In genomic region chr1:230858918-230859819, GRCh38 we compare ENCODE assay signal across 11 cellular contexts. TPM values are rescaled to one million over a fixed set of nuclear protein-coding genes. Genes with fewer than 3 reads are reported as not detected.
DNase-seq lines count a peak whose midpoint lies in the region; ATAC-seq and TF ChIP-seq lines count a peak whose summit lies in the region.
"Had no signal": no experiment of that assay in that cellular context is flagged by ENCODE, and none has a peak within 500 bp of the region (broad histone marks: within the 10 kb centered on the region; RNA-seq: fewer than 3 reads in every experiment).

No MANE protein-coding gene starts in this region.

- H3K4me1 ChIP-seq in ascending aorta: peaks cover 17 to 88% of the 10 kb centered on the region in 2 donors

- peak overlapping the region; percentile 96 to 99 for H3K27ac ChIP-seq in ascending aorta
- H3K27ac ChIP-seq: BLaER1 treated with 17β-estradiol and CSF1 and Interleukin-3, amounts not matched to agents 10 nM and 100 nM had no signal

- intact Hi-C loops in ascending aorta (cut with DNase I) (no loop called here), left cardiac atrium (cut with DNase I) (no loop called here), posterior vena cava (cut with DNase I) (no loop called here)

- peak; percentile 54 to 57 for ATAC-seq in left cardiac atrium
- no peak for ATAC-seq in HG03175 (IDR thresholded peaks at IDR 0.05; ENCODE audit: unreplicated experiment)
- ATAC-seq in HG02973 (IDR thresholded peaks at IDR 0.05; ENCODE audit: unreplicated experiment): no peak
- ATAC-seq: GM12878; naive thymus-derived CD4-positive, alpha-beta T cell had no signal

- H3K36me3 ChIP-seq in ascending aorta: peaks cover 6 to 17% of the 10 kb centered on the region in 2 donors

- no peaks in the 10 kb centered on the region for H3K9me3 ChIP-seq in ascending aorta

- TF ChIP-seq CTCF in ascending aorta (IDR thresholded peaks at IDR 0.05): no peak

- H3K4me3 ChIP-seq in ascending aorta: peak overlapping the region in 1 of 2 donors; percentile 7
- H3K4me3 ChIP-seq: BLaER1 treated with 17β-estradiol and CSF1 and Interleukin-3, amounts not matched to agents 10 nM and 100 nM; GM12878 had no signal

- DNase-seq in COLO829 (ENCODE audit: low spot score) (peak; percentile 95), ascending aorta (ENCODE audit: low spot score in 2 of 2) (no peak), left cardiac atrium (peak; percentile 42), pons (ENCODE audit: low spot score) (peak; percentile 98), T1000 (lab: John Stamatoyannopoulos, UW) (no peak), posterior vena cava (ENCODE audit: low spot score) (no peak)
- DNase-seq: naive thymus-derived CD4-positive, alpha-beta T cell had no signal

- no peaks in the 10 kb centered on the region for H3K27me3 ChIP-seq in ascending aorta
- H3K27me3 ChIP-seq: BLaER1 treated with 17β-estradiol and CSF1 and Interleukin-3, amounts not matched to agents 10 nM and 100 nM had no signal

RNA-seq across cellular contexts. Expression of gene C1orf198, which starts 9.2 kb away (rescaled TPM):
- total RNA-seq in ascending aorta (225 TPM), left cardiac atrium (10 to 100 TPM; 51.8 to 54.8 TPM), posterior vena cava (10 to 100 TPM; 79.5 to 98.4 TPM)

Comparison
In these comparisons a context has a peak if more than half of its experiments do, and no peak if none do; other contexts are left out.
1. DNase-seq: peak in COLO829 (single experiment), left cardiac atrium (single experiment) and pons (single experiment); none in ascending aorta (0 of 2), T1000 (single experiment) and posterior vena cava (single experiment).
2. ATAC-seq: peak in left cardiac atrium (2 of 2); none in HG03175 (single experiment) and HG02973 (single experiment).